In genomic region chr10:69333205-69333604, GRCh38 we compare ENCODE assay signal across 8 cellular contexts. TPM values are rescaled to one million over a fixed set of nuclear protein-coding genes. Genes with fewer than 3 reads are reported as not detected.
DNase-seq lines count a peak whose midpoint lies in the region; TF ChIP-seq lines count a peak whose summit lies in the region.

No MANE protein-coding gene starts in this region.

- H3K4me3 ChIP-seq in choroid plexus epithelial cell (ENCODE audit: low read depth, low read length) (no peak overlapping the region), spleen (no peak overlapping the region)

- H3K27ac ChIP-seq in temporal lobe (ENCODE audit: low read depth, low read length) (peak overlapping the region; percentile 72), spleen (peak overlapping the region in 3 of 8 donors; percentile 74 to 83 (median 80))

- TF ChIP-seq CTCF in choroid plexus epithelial cell (conservative IDR thresholded peaks at IDR 0.05; ENCODE audit: low read depth, low read length) (peak; percentile 51), spleen (IDR thresholded peaks at IDR 0.05 in 8 of 11, conservative IDR thresholded peaks at IDR 0.05 in 3 of 11) (no peak)

- no peaks in the 10 kb centered on the region for H3K27me3 ChIP-seq in spleen (replicated peaks in 1 of 7)

- WGBS in spleen, 5 donors = 60 to 89% (median 83%) methylated on average over 2 to 3 of the region's 3 CpGs

- DNase-seq in HT-29 (ENCODE audit: low spot score) = peak; percentile 80
- peak; percentile 44 for DNase-seq in choroid plexus epithelial cell (ENCODE audit: low read depth)
- DNase-seq in kidney tubule cell (ENCODE audit: low spot score) = peak; percentile 39
- DNase-seq in NCI-H1105 (lab: John Stamatoyannopoulos, UW) = no peak
- no peak for DNase-seq in NCI-H82 treated with DMSO at 0.1 percent for 48 hours (lab: John Stamatoyannopoulos, UW; ENCODE audit: unreplicated experiment)
- no peak for DNase-seq in activated CD4-positive, alpha-beta T cell treated with anti-CD3 and anti-CD28 coated beads for 48 hours
- no peak for DNase-seq in spleen

- H3K36me3 ChIP-seq in spleen = peaks cover 0 to 41% (median 2%) of the 10 kb centered on the region in 6 donors

- intact Hi-C loops in spleen (cut with DNase I; ENCODE audit: low total_unique reads) = no loop called here

- H3K9me3 ChIP-seq in spleen = no peaks in the 10 kb centered on the region

- no peak for TF ChIP-seq POLR2A in spleen (IDR thresholded peaks at IDR 0.05)

- H3K4me1 ChIP-seq in spleen = peaks cover 40 to 98% (median 79%) of the 10 kb centered on the region in 6 donors

RNA-seq across cellular contexts. Expression of gene HK1, which starts 54.9 kb away (rescaled TPM):
- 60.8 and 61.8 TPM in 2 replicates for total RNA-seq in HT-29 (2014; rRNA removed; shearing (Covaris generic))
- total RNA-seq in temporal lobe = 86.8 TPM
- 100 to 1,000 TPM in 1 of 7 donors, 10 to 100 TPM in 6; 59.3 to 108 (median 81.0) TPM for total RNA-seq in spleen
- 10 to 100 TPM; 19.0 to 32.5 (median 19.1) TPM for polyA plus RNA-seq in spleen

Comparison
In these comparisons a context has a peak if more than half of its experiments do, and no peak if none do; other contexts are left out.
1. DNase-seq: peak in HT-29 (single experiment), choroid plexus epithelial cell (single experiment) and kidney tubule cell (single experiment); none in NCI-H1105 (single experiment), NCI-H82 treated with DMSO at 0.1 percent for 48 hours (single experiment), activated CD4-positive, alpha-beta T cell treated with anti-CD3 and anti-CD28 coated beads for 48 hours (single experiment) and spleen (single experiment).